In the genomic region with DNA sequence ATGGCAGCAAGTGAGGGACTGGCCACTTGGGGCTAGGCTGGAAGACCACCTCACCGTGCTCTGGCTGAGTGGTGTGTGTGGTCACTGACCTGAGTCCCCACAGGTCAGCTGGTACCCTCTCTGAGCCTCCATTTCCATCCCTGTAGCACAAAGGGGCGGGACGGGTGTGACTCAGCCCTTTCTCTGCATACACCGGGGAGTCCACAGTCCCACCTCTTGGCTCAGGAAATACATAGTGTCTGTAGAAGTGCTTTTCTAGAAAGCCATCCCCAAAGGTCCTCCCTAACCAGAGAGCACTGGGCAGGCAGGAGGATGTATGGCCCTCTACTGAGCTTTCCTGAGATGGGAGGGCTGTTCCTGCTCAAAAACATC, we compare ENCODE assay signal across 24 cellular contexts. TPM values are rescaled to one million over a fixed set of nuclear protein-coding genes. Genes with fewer than 3 reads are reported as not detected.
DNase-seq lines count a peak whose midpoint lies in the region; ATAC-seq, FAIRE-seq and TF ChIP-seq lines count a peak whose summit lies in the region.
"Had no signal": no experiment of that assay in that cellular context is flagged by ENCODE, and none has a peak within 500 bp of the region (broad histone marks: within the 10 kb centered on the region; RNA-seq: fewer than 3 reads in every experiment).

No MANE protein-coding gene starts in this region.

- H2AFZ ChIP-seq in mammary epithelial cell (ENCODE audit: low read depth, low read length) (no peak overlapping the region), smooth muscle cell (ENCODE audit: low read depth) (no peak overlapping the region)
- H2AFZ ChIP-seq: neural progenitor cell had no signal

- intact Hi-C loops in mammary epithelial cell (cut with micrococcal nuclease): loop anchor here (5.0 to 10.0 kb wide), 2 partner anchors 250 to 1462 kb away; no protein-coding TSS in a partner anchor
- intact Hi-C loops in kidney (cut with DNase I): no loop called here

- peak overlapping the region; percentile 50 for H3K4me2 ChIP-seq in mammary epithelial cell (ENCODE audit: insufficient read depth, low read depth, low read length)
- H3K4me2 ChIP-seq in smooth muscle cell: no peak overlapping the region
- H3K4me2 ChIP-seq: neural progenitor cell had no signal

- H3K4me3 ChIP-seq in mammary epithelial cell (replicated peaks in 1 of 3; ENCODE audit: insufficient read depth in 1 of 3, low read depth in 2 of 3, low read length in 3 of 3) (no peak overlapping the region), smooth muscle cell (no peak overlapping the region), kidney (ENCODE audit: low read length in 2 of 2) (no peak overlapping the region), foreskin fibroblast (ENCODE audit: low read depth in 1 of 2, low read length in 2 of 2) (no peak overlapping the region)
- H3K4me3 ChIP-seq: esophagus muscularis mucosa, mucosa of descending colon, neural progenitor cell, psoas muscle, spleen, vagina had no signal

- 30% methylated on average over 2 of the region's 4 CpGs for WGBS in mammary epithelial cell (ENCODE audit: low coverage, missing lambda C conversion rate)
- 73% methylated on average over 4 of the region's 4 CpGs for WGBS in smooth muscle cell (ENCODE audit: low lambda C conversion rate)

- H3K27ac Mint-ChIP-seq in activated naive CD8-positive, alpha-beta T cell treated with anti-CD3 and anti-CD28 coated beads, Interleukin-2, amount 50 U/mL, for 24 hours: no peak overlapping the region
- H3K27ac Mint-ChIP-seq in activated naive CD8-positive, alpha-beta T cell treated with anti-CD3 and anti-CD28 coated beads for 36 hours: no peak overlapping the region
- H3K27ac Mint-ChIP-seq: activated CD8-positive, alpha-beta memory T cell treated with anti-CD3 and anti-CD28 coated beads, Interleukin-2, amount 10 ng/mL, durations not matched to agents 7 days and 5 days had no signal

- in situ Hi-C loops in mammary epithelial cell (cut with MboI; ENCODE audit: low sequenced_read_pairs in 2 of 2): no loop called here

- H3K79me2 ChIP-seq in mammary epithelial cell (ENCODE audit: insufficient read depth, low read length) (peaks cover 31% of the 10 kb centered on the region), smooth muscle cell (ENCODE audit: low read depth) (no peaks in the 10 kb centered on the region)

- H3K36me3 Mint-ChIP-seq in activated naive CD8-positive, alpha-beta T cell treated with anti-CD3 and anti-CD28 coated beads, Interleukin-2, amount 50 U/mL, for 24 hours (ENCODE audit: low read depth): no peaks in the 10 kb centered on the region
- H3K36me3 Mint-ChIP-seq in activated naive CD8-positive, alpha-beta T cell treated with anti-CD3 and anti-CD28 coated beads for 36 hours: no peaks in the 10 kb centered on the region
- H3K36me3 Mint-ChIP-seq: activated CD8-positive, alpha-beta memory T cell treated with anti-CD3 and anti-CD28 coated beads, Interleukin-2, amount 10 ng/mL, durations not matched to agents 7 days and 5 days; CD4-positive, CD25-positive, alpha-beta regulatory T cell; neural progenitor cell had no signal

- no peaks in the 10 kb centered on the region for H3K9me3 Mint-ChIP-seq in activated naive CD8-positive, alpha-beta T cell treated with anti-CD3 and anti-CD28 coated beads, Interleukin-2, amount 50 U/mL, for 24 hours
- H3K9me3 Mint-ChIP-seq in activated naive CD8-positive, alpha-beta T cell treated with anti-CD3 and anti-CD28 coated beads for 36 hours: no peaks in the 10 kb centered on the region
- H3K9me3 Mint-ChIP-seq: CD4-positive, CD25-positive, alpha-beta regulatory T cell; neural progenitor cell had no signal

- H4K20me1 ChIP-seq in mammary epithelial cell (ENCODE audit: insufficient read depth, low read length) (no peaks in the 10 kb centered on the region), smooth muscle cell (ENCODE audit: low read depth) (no peaks in the 10 kb centered on the region)

- DNase-seq in activated naive CD8-positive, alpha-beta T cell treated with anti-CD3 and anti-CD28 coated beads, Interleukin-2, amount 50 U/mL, for 24 hours: peak; percentile 25
- no peak for DNase-seq in activated naive CD8-positive, alpha-beta T cell treated with anti-CD3 and anti-CD28 coated beads for 36 hours
- peak; percentile 63 for DNase-seq in HT1080 (ENCODE audit: low read depth)
- peak; percentile 72 for DNase-seq in mammary epithelial cell
- no peak for DNase-seq in smooth muscle cell (lab: John Stamatoyannopoulos, UW; ENCODE audit: unreplicated experiment)
- no peak for DNase-seq in kidney
- DNase-seq in DMS153 (lab: John Stamatoyannopoulos, UW): no peak
- DNase-seq in foreskin fibroblast: no peak
- DNase-seq: activated CD4-positive, CD25-positive, alpha-beta regulatory T cell; activated CD8-positive, alpha-beta memory T cell treated with anti-CD3 and anti-CD28 coated beads, Interleukin-2, amount 10 ng/mL, durations not matched to agents 7 days and 5 days; amniotic stem cell; caudate nucleus; CD4-positive, CD25-positive, alpha-beta regulatory T cell; mucosa of descending colon; NCI-H1105; NCI-H69; psoas muscle; stimulated activated CD8-positive, alpha-beta memory T cell treated with anti-CD3 and anti-CD28 coated beads, Interleukin-4, amount 100 ng/mL, for 48 hours had no signal

- BruUV-seq in mammary epithelial cell (replicated peaks; lab: Mats Ljungman, UMichigan): no TSS peak

- peaks cover 19% of the 10 kb centered on the region for H3K4me1 Mint-ChIP-seq in activated naive CD8-positive, alpha-beta T cell treated with anti-CD3 and anti-CD28 coated beads, Interleukin-2, amount 50 U/mL, for 24 hours
- H3K4me1 Mint-ChIP-seq in activated naive CD8-positive, alpha-beta T cell treated with anti-CD3 and anti-CD28 coated beads for 36 hours: peaks cover 11% of the 10 kb centered on the region

- no peaks in the 10 kb centered on the region for H3K9me3 ChIP-seq in mammary epithelial cell (replicated peaks; ENCODE audit: insufficient read depth, low read length)
- H3K9me3 ChIP-seq in smooth muscle cell (replicated peaks; ENCODE audit: low read depth): no peaks in the 10 kb centered on the region
- no peaks in the 10 kb centered on the region for H3K9me3 ChIP-seq in kidney (ENCODE audit: control insufficient read depth in 1 of 2, low read length in 2 of 2)
- H3K9me3 ChIP-seq: mucosa of descending colon, psoas muscle, spleen, vagina had no signal

- H3K4me1 ChIP-seq in mammary epithelial cell (ENCODE audit: insufficient read depth, low read length): peaks cover 77% of the 10 kb centered on the region
- peaks cover 5% of the 10 kb centered on the region for H3K4me1 ChIP-seq in smooth muscle cell (ENCODE audit: low read depth)
- no peaks in the 10 kb centered on the region for H3K4me1 ChIP-seq in kidney (ENCODE audit: control insufficient read depth in 1 of 2, insufficient read depth in 1 of 2, low read depth in 1 of 2, low read length in 2 of 2)
- H3K4me1 ChIP-seq: esophagus muscularis mucosa, neural progenitor cell, psoas muscle, spleen had no signal

- no peaks in the 10 kb centered on the region for H3F3A ChIP-seq in smooth muscle cell (ENCODE audit: low read depth)

- TF ChIP-seq CTCF in mammary epithelial cell (conservative IDR thresholded peaks at IDR 0.05 in 1 of 2, IDR thresholded peaks at IDR 0.05 in 1 of 2; ENCODE audit: extremely low read depth in 1 of 2, insufficient read depth in 1 of 2, low read depth in 1 of 2, low read length in 2 of 2) (no peak), smooth muscle cell (IDR thresholded peaks at IDR 0.05; ENCODE audit: borderline replicate concordance, insufficient read depth, poor library complexity, severe bottlenecking) (no peak), kidney (IDR thresholded peaks at IDR 0.05; ENCODE audit: borderline replicate concordance, extremely low read depth, insufficient read depth) (no peak), foreskin fibroblast (IDR thresholded peaks at IDR 0.05; ENCODE audit: low read depth, low read length) (no peak)

- dilution Hi-C loops in mammary epithelial cell (cut with HindIII; ENCODE audit: low sequenced_read_pairs): no loop called here

- H3K27me3 ChIP-seq in mammary epithelial cell (ENCODE audit: insufficient read depth, low read length) (no peaks in the 10 kb centered on the region), smooth muscle cell (ENCODE audit: low read depth) (no peaks in the 10 kb centered on the region)
- H3K27me3 ChIP-seq: neural progenitor cell, vagina had no signal

- ATAC-seq in activated naive CD8-positive, alpha-beta T cell treated with anti-CD3 and anti-CD28 coated beads, Interleukin-2, amount 50 U/mL, for 24 hours: peak; percentile 40
- ATAC-seq: activated CD8-positive, alpha-beta memory T cell treated with anti-CD3 and anti-CD28 coated beads, Interleukin-2, amount 10 ng/mL, durations not matched to agents 7 days and 5 days; left lobe of liver; mucosa of descending colon; psoas muscle had no signal

- FAIRE-seq in kidney (lab: Jason Lieb, UNC): no peak

- CTCF ChIA-PET in mammary epithelial cell (lab: Charles Lee; ENCODE audit: low non-redundant PET): no interaction called here

- no peak overlapping the region for H3K4me3 Mint-ChIP-seq in activated naive CD8-positive, alpha-beta T cell treated with anti-CD3 and anti-CD28 coated beads, Interleukin-2, amount 50 U/mL, for 24 hours
- H3K4me3 Mint-ChIP-seq in activated naive CD8-positive, alpha-beta T cell treated with anti-CD3 and anti-CD28 coated beads for 36 hours: no peak overlapping the region
- H3K4me3 Mint-ChIP-seq: activated CD8-positive, alpha-beta memory T cell treated with anti-CD3 and anti-CD28 coated beads, Interleukin-2, amount 10 ng/mL, durations not matched to agents 7 days and 5 days; CD4-positive, CD25-positive, alpha-beta regulatory T cell; neural progenitor cell had no signal

- H3K27me3 Mint-ChIP-seq in activated naive CD8-positive, alpha-beta T cell treated with anti-CD3 and anti-CD28 coated beads, Interleukin-2, amount 50 U/mL, for 24 hours: no peaks in the 10 kb centered on the region
- H3K27me3 Mint-ChIP-seq in activated naive CD8-positive, alpha-beta T cell treated with anti-CD3 and anti-CD28 coated beads for 36 hours: no peaks in the 10 kb centered on the region
- H3K27me3 Mint-ChIP-seq: activated CD8-positive, alpha-beta memory T cell treated with anti-CD3 and anti-CD28 coated beads, Interleukin-2, amount 10 ng/mL, durations not matched to agents 7 days and 5 days; CD4-positive, CD25-positive, alpha-beta regulatory T cell had no signal

- H3K27ac ChIP-seq in mammary epithelial cell (ENCODE audit: insufficient read depth, low read depth, low read length) (peak overlapping the region; percentile 74), smooth muscle cell (ENCODE audit: low read depth) (peak overlapping the region; percentile 65), kidney (ENCODE audit: low read depth in 2 of 2, low read length in 2 of 2) (no peak overlapping the region)
- H3K27ac ChIP-seq: esophagus muscularis mucosa, neural progenitor cell, psoas muscle, spleen, vagina had no signal

- no peak overlapping the region for H3K9ac ChIP-seq in mammary epithelial cell (ENCODE audit: insufficient read depth, low read length)
- H3K9ac ChIP-seq in smooth muscle cell (ENCODE audit: low read depth): no peak overlapping the region
- no peak overlapping the region for H3K9ac ChIP-seq in kidney (ENCODE audit: low read length in 2 of 2)
- H3K9ac ChIP-seq: neural progenitor cell had no signal

- H3K36me3 ChIP-seq in mammary epithelial cell (ENCODE audit: insufficient read depth, low read length) (no peaks in the 10 kb centered on the region), smooth muscle cell (ENCODE audit: low read depth) (no peaks in the 10 kb centered on the region), kidney (ENCODE audit: control insufficient read depth in 1 of 2, insufficient read depth in 2 of 2, low read length in 2 of 2) (no peaks in the 10 kb centered on the region)
- H3K36me3 ChIP-seq: esophagus muscularis mucosa, neural progenitor cell, vagina had no signal

RNA-seq across cellular contexts. Expression of a gene that starts 27.2 kb away (rescaled TPM):
- total RNA-seq in activated naive CD8-positive, alpha-beta T cell treated with anti-CD3 and anti-CD28 coated beads for 36 hours: under 1 TPM in 1 of 2 experiments, not detected in 1; 0.20 TPM
- total RNA-seq in HT1080 (2014; rRNA removed; shearing (Covaris generic)): 0.47 and 1.3 TPM in 2 replicates
- polyA plus RNA-seq in HT1080 (2015; cell fraction: cytosol; rRNA removed): 1.5 and 2.6 TPM in 2 replicates
- 1.0 and 1.1 TPM in 2 replicates for polyA plus RNA-seq in HT1080 (2015; cell fraction: nucleus; rRNA removed)
- total RNA-seq in mammary epithelial cell (10 to 100 TPM in 1 of 2 donors, under 1 TPM in 1; 0.67 to 19.9 TPM), smooth muscle cell (0.18 and 0.58 TPM in 2 replicates), kidney (3.3 TPM)
- polyA plus RNA-seq in mammary epithelial cell (11.1 TPM), smooth muscle cell (0.24 and 1.6 TPM in 2 replicates), kidney (ENCODE audit: insufficient read depth, low read depth, low replicate concordance) (0.13 TPM)
- 27.6 TPM for polyA minus RNA-seq in mammary epithelial cell
- total RNA-seq: activated CD8-positive, alpha-beta memory T cell treated with anti-CD3 and anti-CD28 coated beads, Interleukin-2, amount 10 ng/mL, durations not matched to agents 7 days and 5 days; esophagus muscularis mucosa; left lobe of liver; mucosa of descending colon; psoas muscle; vagina had no signal
- polyA plus RNA-seq: AG04450 had no signal

Comparison
In these comparisons a context has a peak if more than half of its experiments do, and no peak if none do; other contexts are left out.
1. DNase-seq: peak in activated naive CD8-positive, alpha-beta T cell treated with anti-CD3 and anti-CD28 coated beads, Interleukin-2, amount 50 U/mL, for 24 hours (single experiment), HT1080 (single experiment) and mammary epithelial cell (single experiment); none in activated naive CD8-positive, alpha-beta T cell treated with anti-CD3 and anti-CD28 coated beads for 36 hours (single experiment), smooth muscle cell (single experiment), kidney (single experiment), DMS153 (single experiment) and foreskin fibroblast (0 of 2).
2. H3K27ac ChIP-seq: peak in mammary epithelial cell (single experiment) and smooth muscle cell (single experiment); none in kidney (0 of 2).